In the genomic region with DNA sequence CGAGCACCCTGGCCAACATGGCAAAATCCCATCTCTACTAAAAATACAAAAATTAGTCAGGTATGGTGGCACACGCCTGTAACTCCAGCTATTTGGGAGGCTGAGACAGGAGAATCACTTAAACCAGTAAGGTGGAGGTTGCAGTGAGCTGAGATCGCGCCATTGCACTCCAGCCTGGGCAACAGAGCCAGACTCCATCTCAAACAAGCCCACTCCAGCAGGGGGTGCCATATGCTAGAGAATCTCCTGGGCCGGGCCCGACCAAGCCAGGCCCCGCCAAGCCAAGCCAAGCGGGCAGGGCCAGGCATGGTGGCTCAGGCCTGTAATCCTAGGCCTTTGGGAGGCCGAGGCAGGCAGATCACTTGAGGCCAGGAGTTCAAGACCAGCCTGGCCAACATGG, we compare ENCODE assay signal across 8 cellular contexts. TPM values are rescaled to one million over a fixed set of nuclear protein-coding genes. Genes with fewer than 3 reads are reported as not detected.
DNase-seq lines count a peak whose midpoint lies in the region; ATAC-seq and TF ChIP-seq lines count a peak whose summit lies in the region.
"Not testable (repeated sequence)": the region's sequence is repeated elsewhere in the genome, so short reads cannot be mapped to it uniquely, and the experiment has no call there.

No MANE protein-coding gene starts in this region.

- POLR2A ChIA-PET in activated CD4-positive, alpha-beta memory T cell treated with anti-CD3 and anti-CD28 coated beads for 36 hours (lab: Charles Lee): not testable (repeated sequence)

- not testable (repeated sequence) for H2AK5ac ChIP-seq in H9 (ENCODE audit: insufficient read length, low read length)

- not testable (repeated sequence) for H2BK20ac ChIP-seq in H9 (ENCODE audit: low read depth, low read length, poor library complexity, severe bottlenecking)

- H3K4ac ChIP-seq in H9 (ENCODE audit: low read depth, low read length): not testable (repeated sequence)

- not testable (repeated sequence) for H2BK120ac ChIP-seq in H9 (ENCODE audit: low read depth, low read length, poor library complexity, severe bottlenecking)

- WGBS in H9 (ENCODE audit: extremely low coverage, insufficient read length, low lambda C conversion rate): no CpG with 5 or more reads among the region's 9 CpGs

- not testable (repeated sequence) for ATAC-seq in foreskin keratinocyte
- peak; percentile 88 to 91 for ATAC-seq in natural killer cell treated with Interleukin-12 subunit alpha and Interleukin-12 subunit beta and Interleukin-15 and Interleukin-18, amount 100 ng/mL, for 72 hours

- H3K27ac ChIP-seq in H9 (ENCODE audit: insufficient read length, low read depth, low read length); Peyer's patch; foreskin keratinocyte: not testable (repeated sequence)

- not testable (repeated sequence) for TF ChIP-seq POLR2A in Peyer's patch (IDR thresholded peaks at IDR 0.05)

- peak; percentile 21 to 24 for DNase-seq in AML-193 (lab: John Stamatoyannopoulos, UW)
- DNase-seq in H9: peak; percentile 65
- DNase-seq in Peyer's patch: peak; percentile 64 to 83 (median 71)
- peak; percentile 81 for DNase-seq in activated CD4-positive, alpha-beta memory T cell treated with anti-CD3 and anti-CD28 coated beads for 36 hours
- peak; percentile 63 for DNase-seq in adipocyte (ENCODE audit: low read depth)
- not testable (repeated sequence) for DNase-seq in foreskin keratinocyte
- DNase-seq in natural killer cell treated with Interleukin-12 subunit alpha and Interleukin-12 subunit beta and Interleukin-15 and Interleukin-18, amount 100 ng/mL, for 72 hours (ENCODE audit: low spot score): peak; percentile 76
- DNase-seq in stimulated activated CD8-positive, alpha-beta memory T cell treated with anti-CD3 and anti-CD28 coated beads, Interleukin-15, amount 100 ng/mL, for 24 hours (ENCODE audit: low read depth): peak; percentile 21

- intact Hi-C loops in activated CD4-positive, alpha-beta memory T cell treated with anti-CD3 and anti-CD28 coated beads for 36 hours (cut with micrococcal nuclease): loop anchor here (5.0 kb wide), 1 partner anchor 279 kb away; no protein-coding TSS in a partner anchor

- not testable (repeated sequence) for H3K4me1 Mint-ChIP-seq in H9; activated CD4-positive, alpha-beta memory T cell treated with anti-CD3 and anti-CD28 coated beads for 36 hours (ENCODE audit: low read depth); natural killer cell treated with Interleukin-12 subunit alpha and Interleukin-12 subunit beta and Interleukin-15 and Interleukin-18, amount 100 ng/mL, for 72 hours (ENCODE audit: low read depth in 2 of 2)

- not testable (repeated sequence) for H3K9me3 ChIP-seq in H9 (ENCODE audit: control insufficient read depth, low read depth, low read length); Peyer's patch; adipocyte (ENCODE audit: control insufficient read depth, low read length)

- not testable (repeated sequence) for H2AFZ ChIP-seq in H9 (ENCODE audit: low read length)

- not testable (repeated sequence) for H3K23me2 ChIP-seq in H9 (ENCODE audit: insufficient read length, low read depth, low read length, poor library complexity, severe bottlenecking)

- not testable (repeated sequence) for H3T11ph ChIP-seq in H9 (ENCODE audit: low read length)

- not testable (repeated sequence) for H3K27me3 ChIP-seq in H9 (ENCODE audit: insufficient read depth, low read length); Peyer's patch; adipocyte (replicated peaks; ENCODE audit: control insufficient read depth, insufficient read depth, low read length); foreskin keratinocyte

- H3K18ac ChIP-seq in H9 (ENCODE audit: insufficient read length, low read depth, low read length): not testable (repeated sequence)

- TF ChIP-seq CTCF in H9 (conservative IDR thresholded peaks at IDR 0.05): peak; percentile 61
- TF ChIP-seq CTCF in Peyer's patch (IDR thresholded peaks at IDR 0.05): peak; percentile 25 to 55 (median 46)
- peak; percentile 67 for TF ChIP-seq CTCF in foreskin keratinocyte (conservative IDR thresholded peaks at IDR 0.05)

- not testable (repeated sequence) for H3K27me3 Mint-ChIP-seq in H9 (ENCODE audit: low read depth); activated CD4-positive, alpha-beta memory T cell treated with anti-CD3 and anti-CD28 coated beads for 36 hours; natural killer cell treated with Interleukin-12 subunit alpha and Interleukin-12 subunit beta and Interleukin-15 and Interleukin-18, amount 100 ng/mL, for 72 hours

- not testable (repeated sequence) for H4K8ac ChIP-seq in H9 (replicated peaks; ENCODE audit: insufficient read length, low read depth, low read length)

- not testable (repeated sequence) for H3K56ac ChIP-seq in H9 (ENCODE audit: insufficient read length, low read depth, low read length)

- CTCF ChIA-PET in activated CD4-positive, alpha-beta memory T cell treated with anti-CD3 and anti-CD28 coated beads for 36 hours (lab: Charles Lee): interaction anchor here (0.6 to 1.7 kb wide), 9 partner anchors 35 to 280 kb away, joined by 3 to 6 read pairs (median 3); a partner anchor contains a TSS

- H2BK5ac ChIP-seq in H9 (ENCODE audit: insufficient read length, low read length): not testable (repeated sequence)

- not testable (repeated sequence) for H3K14ac ChIP-seq in H9 (ENCODE audit: insufficient read depth, low read length)

- H2BK15ac ChIP-seq in H9 (ENCODE audit: low read depth, low read length): not testable (repeated sequence)

- H3K9me3 Mint-ChIP-seq in H9; activated CD4-positive, alpha-beta memory T cell treated with anti-CD3 and anti-CD28 coated beads for 36 hours; natural killer cell treated with Interleukin-12 subunit alpha and Interleukin-12 subunit beta and Interleukin-15 and Interleukin-18, amount 100 ng/mL, for 72 hours: not testable (repeated sequence)

- H3K79me1 ChIP-seq in H9 (ENCODE audit: insufficient read depth, low read depth, low read length, poor library complexity, severe bottlenecking): not testable (repeated sequence)

- H4K20me1 ChIP-seq in H9 (ENCODE audit: control insufficient read depth, insufficient read depth, insufficient read length): not testable (repeated sequence)

- H3K36me3 Mint-ChIP-seq in H9 (ENCODE audit: insufficient read depth in 1 of 3, low read depth in 3 of 3): peaks cover 0 to 22% (median 8%) of the 10 kb centered on the region in 3 experiments; a peak in 5 of 7 replicates
- H3K36me3 Mint-ChIP-seq in activated CD4-positive, alpha-beta memory T cell treated with anti-CD3 and anti-CD28 coated beads for 36 hours; natural killer cell treated with Interleukin-12 subunit alpha and Interleukin-12 subunit beta and Interleukin-15 and Interleukin-18, amount 100 ng/mL, for 72 hours: not testable (repeated sequence)

- H3K36me3 ChIP-seq in Peyer's patch; adipocyte (ENCODE audit: control insufficient read depth, insufficient read depth, low read length, severe bottlenecking): not testable (repeated sequence)

- H3K23ac ChIP-seq in H9 (ENCODE audit: insufficient read length, low read depth, low read length): not testable (repeated sequence)

- not testable (repeated sequence) for H3K4me3 Mint-ChIP-seq in H9; activated CD4-positive, alpha-beta memory T cell treated with anti-CD3 and anti-CD28 coated beads for 36 hours; natural killer cell treated with Interleukin-12 subunit alpha and Interleukin-12 subunit beta and Interleukin-15 and Interleukin-18, amount 100 ng/mL, for 72 hours

- H2BK12ac ChIP-seq in H9 (ENCODE audit: insufficient read length, low read depth, low read length): not testable (repeated sequence)

- not testable (repeated sequence) for H3K4me1 ChIP-seq in H9 (ENCODE audit: insufficient read depth, low read length); Peyer's patch; adipocyte (ENCODE audit: control insufficient read depth, insufficient read depth, low read length); foreskin keratinocyte

- not testable (repeated sequence) for H4K91ac ChIP-seq in H9 (ENCODE audit: insufficient read length, low read depth, low read length)

- not testable (repeated sequence) for H4K5ac ChIP-seq in H9 (ENCODE audit: insufficient read length, low read depth, low read length)

- not testable (repeated sequence) for H3K27ac Mint-ChIP-seq in H9; activated CD4-positive, alpha-beta memory T cell treated with anti-CD3 and anti-CD28 coated beads for 36 hours; natural killer cell treated with Interleukin-12 subunit alpha and Interleukin-12 subunit beta and Interleukin-15 and Interleukin-18, amount 100 ng/mL, for 72 hours

- not testable (repeated sequence) for H3K79me2 ChIP-seq in H9 (ENCODE audit: insufficient read depth, low read length)

- H3K4me3 ChIP-seq in Peyer's patch; adipocyte (ENCODE audit: low read length): not testable (repeated sequence)

- H3K9ac ChIP-seq in H9 (ENCODE audit: extremely low read depth, insufficient read length, low read length); adipocyte (ENCODE audit: low read length): not testable (repeated sequence)

- not testable (repeated sequence) for H3K4me2 ChIP-seq in H9 (ENCODE audit: insufficient read depth, insufficient read length, low read length)

RNA-seq across cellular contexts. Expression of a gene that starts 8.4 kb away (rescaled TPM):
- total RNA-seq in H9 (2021) (58.6 and 62.2 TPM in 2 replicates), Peyer's patch (100 to 1,000 TPM in 1 of 4 donors, 10 to 100 TPM in 3; 71.9 to 103 (median 95.8) TPM), foreskin keratinocyte (66.6 and 77.3 TPM in 2 replicates)
- 10 to 100 TPM; 44.9 to 45.2 TPM for total RNA-seq in activated CD4-positive, alpha-beta memory T cell treated with anti-CD3 and anti-CD28 coated beads for 36 hours
- 84.8 and 92.9 TPM in 2 replicates for polyA plus RNA-seq in foreskin keratinocyte
- 10 to 100 TPM; 23.7 to 62.6 TPM for total RNA-seq in natural killer cell treated with Interleukin-12 subunit alpha and Interleukin-12 subunit beta and Interleukin-15 and Interleukin-18, amount 100 ng/mL, for 72 hours

RNA-seq across cellular contexts. Expression of a gene that starts 40.8 kb away (rescaled TPM):
- total RNA-seq in H9 (2021): 1,148 and 1,158 TPM in 2 replicates
- 100 to 1,000 TPM in 1 of 4 donors, 10 to 100 TPM in 3; 72.3 to 148 (median 83.9) TPM for total RNA-seq in Peyer's patch
- 100 to 1,000 TPM; 578 to 592 TPM for total RNA-seq in activated CD4-positive, alpha-beta memory T cell treated with anti-CD3 and anti-CD28 coated beads for 36 hours
- total RNA-seq in foreskin keratinocyte: 400 and 487 TPM in 2 replicates
- 221 and 296 TPM in 2 replicates for polyA plus RNA-seq in foreskin keratinocyte
- total RNA-seq in natural killer cell treated with Interleukin-12 subunit alpha and Interleukin-12 subunit beta and Interleukin-15 and Interleukin-18, amount 100 ng/mL, for 72 hours: 100 to 1,000 TPM; 495 to 800 TPM

RNA-seq across cellular contexts. Expression of a gene that starts 54.1 kb away (rescaled TPM):
- total RNA-seq in H9 (2021): 23.8 and 25.0 TPM in 2 replicates
- total RNA-seq in Peyer's patch: 10 to 100 TPM in 1 of 4 donors, 1 to 10 TPM in 3; 5.6 to 15.7 (median 9.3) TPM
- total RNA-seq in activated CD4-positive, alpha-beta memory T cell treated with anti-CD3 and anti-CD28 coated beads for 36 hours: 10 to 100 TPM; 10.4 to 11.4 TPM
- total RNA-seq in foreskin keratinocyte: 7.1 and 9.3 TPM in 2 replicates
- polyA plus RNA-seq in foreskin keratinocyte: 7.7 and 8.8 TPM in 2 replicates
- total RNA-seq in natural killer cell treated with Interleukin-12 subunit alpha and Interleukin-12 subunit beta and Interleukin-15 and Interleukin-18, amount 100 ng/mL, for 72 hours: 1 to 10 TPM; 7.0 to 8.0 TPM
